In genomic region chr9:124388275-124389048, GRCh38 we compare ENCODE assay signal across 23 cellular contexts. TPM values are rescaled to one million over a fixed set of nuclear protein-coding genes. Genes with fewer than 3 reads are reported as not detected.
DNase-seq lines count a peak whose midpoint lies in the region; ATAC-seq, FAIRE-seq and TF ChIP-seq lines count a peak whose summit lies in the region.
"Had no signal": no experiment of that assay in that cellular context is flagged by ENCODE, and none has a peak within 500 bp of the region (broad histone marks: within the 10 kb centered on the region; RNA-seq: fewer than 3 reads in every experiment).

No MANE protein-coding gene starts in this region.

- TF ChIP-seq EP300 in A549 (IDR thresholded peaks at IDR 0.05), result no peak

- H3K4me3 Mint-ChIP-seq in glutamatergic neuron (ENCODE audit: unreplicated experiment), result no peak overlapping the region
- H3K4me3 Mint-ChIP-seq: activated CD8-positive, alpha-beta T cell treated with anti-CD3 and anti-CD28 coated beads for 36 hours; activated naive CD4-positive, alpha-beta T cell treated with anti-CD3 and anti-CD28 coated beads, Interleukin-2, amount 50 U/mL, for 24 hours; activated T-cell treated with anti-CD3 and anti-CD28 coated beads, Interleukin-2, amount 50 U/mL, for 24 hours; T-helper 1 cell treated with Interleukin-12 subunit alpha and Interleukin-12 subunit beta and Interleukin-4 antibody, amounts not matched to agents 30 μg/mL and 1 μg/mL, for 36 hours had no signal

- H3K9ac ChIP-seq in BLaER1 treated with 17β-estradiol and CSF1 and Interleukin-3, amounts not matched to agents 10 nM and 100 nM, result no peak overlapping the region

- H3K4me3 ChIP-seq in A549, result no peak overlapping the region
- H3K4me3 ChIP-seq in BLaER1 treated with 17β-estradiol and CSF1 and Interleukin-3, amounts not matched to agents 10 nM and 100 nM, result no peak overlapping the region
- H3K4me3 ChIP-seq: pancreas, skin epidermis, vagina had no signal

- no peak for TF ChIP-seq CTCF in A549 (IDR thresholded peaks at IDR 0.05)
- TF ChIP-seq CTCF in glutamatergic neuron (IDR thresholded peaks at IDR 0.05; ENCODE audit: partially characterized antibody, unreplicated experiment), result no peak

- peaks cover 36 to 69% (median 55%) of the 10 kb centered on the region in 11 experiments for H3K36me3 ChIP-seq in BLaER1 treated with 17β-estradiol and CSF1 and Interleukin-3, amounts not matched to agents 10 nM and 100 nM
- H3K36me3 ChIP-seq: pancreas, vagina had no signal

- CTCF ChIA-PET in A549 (lab: Yijun Ruan, JAX), result interaction anchor here (1.5 to 32.7 kb wide), 5 partner anchors 12 to 316 kb away, joined by 3 to 429 read pairs (median 17); partner anchors contain the start of gene PSMB7

- POLR2A ChIA-PET in A549 (lab: Yijun Ruan, JAX), result no interaction called here

- FAIRE-seq in A549 (lab: Jason Lieb, UNC), result no peak
- FAIRE-seq: frontal cortex, pancreas had no signal

- H4K20me1 ChIP-seq in BLaER1 treated with 17β-estradiol and CSF1 and Interleukin-3, amounts not matched to agents 10 nM and 100 nM, result peaks cover 79 to 100% (median 98%) of the 10 kb centered on the region in 11 experiments

- H3K4me1 Mint-ChIP-seq in glutamatergic neuron (ENCODE audit: low read depth, unreplicated experiment), result peaks cover 62% of the 10 kb centered on the region

- H3K27ac Mint-ChIP-seq in glutamatergic neuron (ENCODE audit: unreplicated experiment), result peak overlapping the region; percentile 1
- H3K27ac Mint-ChIP-seq: activated naive CD4-positive, alpha-beta T cell treated with anti-CD3 and anti-CD28 coated beads, Interleukin-2, amount 50 U/mL, for 24 hours; T-helper 1 cell treated with Interleukin-12 subunit alpha and Interleukin-12 subunit beta and Interleukin-4 antibody, amounts not matched to agents 30 μg/mL and 1 μg/mL, for 36 hours had no signal

- no peak for TF ChIP-seq POLR2A in A549 (IDR thresholded peaks at IDR 0.05; ENCODE audit: low read length)

- peak overlapping the region; percentile 42 for H3K4me2 ChIP-seq in A549
- peak overlapping the region in 6 of 11 experiments; percentile 4 to 23 (median 10); a peak in 6 of 22 replicates for H3K4me2 ChIP-seq in BLaER1 treated with 17β-estradiol and CSF1 and Interleukin-3, amounts not matched to agents 10 nM and 100 nM

- H3K9me3 Mint-ChIP-seq in glutamatergic neuron (ENCODE audit: unreplicated experiment), result no peaks in the 10 kb centered on the region
- H3K9me3 Mint-ChIP-seq: activated CD8-positive, alpha-beta T cell treated with anti-CD3 and anti-CD28 coated beads for 36 hours; activated naive CD4-positive, alpha-beta T cell treated with anti-CD3 and anti-CD28 coated beads, Interleukin-2, amount 50 U/mL, for 24 hours; activated T-cell treated with anti-CD3 and anti-CD28 coated beads, Interleukin-2, amount 50 U/mL, for 24 hours; brain; T-helper 1 cell treated with Interleukin-12 subunit alpha and Interleukin-12 subunit beta and Interleukin-4 antibody, amounts not matched to agents 30 μg/mL and 1 μg/mL, for 36 hours had no signal

- TF ChIP-seq RAD21 in A549 (conservative IDR thresholded peaks at IDR 0.05 in 1 of 2, IDR thresholded peaks at IDR 0.05 in 1 of 2), result no peak

- H3K9me3 ChIP-seq in A549, result no peaks in the 10 kb centered on the region
- no peaks in the 10 kb centered on the region for H3K9me3 ChIP-seq in BLaER1 treated with 17β-estradiol and CSF1 and Interleukin-3, amounts not matched to agents 10 nM and 100 nM (replicated peaks in 1 of 11)
- H3K9me3 ChIP-seq: pancreas, vagina had no signal

- WGBS in A549 (ENCODE audit: missing lambda C conversion rate), result 86% methylated on average over 12 of the region's 12 CpGs

- no peaks in the 10 kb centered on the region for H3K27me3 ChIP-seq in BLaER1 treated with 17β-estradiol and CSF1 and Interleukin-3, amounts not matched to agents 10 nM and 100 nM
- H3K27me3 ChIP-seq: pancreas, vagina had no signal

- H3K27me3 Mint-ChIP-seq in glutamatergic neuron (ENCODE audit: unreplicated experiment), result no peaks in the 10 kb centered on the region
- H3K27me3 Mint-ChIP-seq: activated CD8-positive, alpha-beta T cell treated with anti-CD3 and anti-CD28 coated beads for 36 hours; activated naive CD4-positive, alpha-beta T cell treated with anti-CD3 and anti-CD28 coated beads, Interleukin-2, amount 50 U/mL, for 24 hours; activated T-cell treated with anti-CD3 and anti-CD28 coated beads, Interleukin-2, amount 50 U/mL, for 24 hours had no signal

- no peak for DNase-seq in A549 (ENCODE audit: low read depth in 1 of 2, low spot score in 1 of 2)
- peak; percentile 72 for DNase-seq in SIG-M5 treated with dmso at 0.1 percent for 504 hours (lab: John Stamatoyannopoulos, UW; ENCODE audit: unreplicated experiment)
- no peak for DNase-seq in glutamatergic neuron
- DNase-seq in hepatic stellate cell (ENCODE audit: low spot score), result no peak
- DNase-seq: activated CD4-positive, CD25-positive, alpha-beta regulatory T cell; activated CD8-positive, alpha-beta T cell treated with anti-CD3 and anti-CD28 coated beads for 36 hours; activated T-cell treated with anti-CD3 and anti-CD28 coated beads, Interleukin-2, amount 50 U/mL, for 24 hours; Calu3; GDM1; NCI-H1436; NCI-H2227 treated with DMSO at 0.1 percent for 48 hours; NK-92 treated with Interleukin-12 subunit alpha and Interleukin-12 subunit beta, amount 100 ng/mL, for 24 hours; pancreas; stimulated activated CD4-positive, alpha-beta T cell treated with anti-CD3 and anti-CD28 coated beads, Interleukin-4, amount 100 ng/mL, for 1 hour had no signal

- peaks cover 2% of the 10 kb centered on the region for H3K36me3 Mint-ChIP-seq in glutamatergic neuron (ENCODE audit: unreplicated experiment)
- H3K36me3 Mint-ChIP-seq: activated naive CD4-positive, alpha-beta T cell treated with anti-CD3 and anti-CD28 coated beads, Interleukin-2, amount 50 U/mL, for 24 hours had no signal

- H3K4me1 ChIP-seq in A549, result peaks cover 80% of the 10 kb centered on the region
- H3K4me1 ChIP-seq in BLaER1 treated with 17β-estradiol and CSF1 and Interleukin-3, amounts not matched to agents 10 nM and 100 nM, result peaks cover 16 to 32% (median 22%) of the 10 kb centered on the region in 10 experiments

- H3K27ac ChIP-seq in A549, result peak overlapping the region; percentile 19 to 64; a peak in 4 of 6 replicates
- H3K27ac ChIP-seq in BLaER1 treated with 17β-estradiol and CSF1 and Interleukin-3, amounts not matched to agents 10 nM and 100 nM, result no peak overlapping the region
- H3K27ac ChIP-seq: pancreas, skin epidermis, vagina had no signal

- ATAC-seq in A549, result no peak
- no peak for ATAC-seq in HG03342 (IDR thresholded peaks at IDR 0.05; ENCODE audit: unreplicated experiment)
- ATAC-seq in GM19035 (IDR thresholded peaks at IDR 0.05; ENCODE audit: unreplicated experiment), result no peak
- ATAC-seq: activated CD8-positive, alpha-beta T cell treated with anti-CD3 and anti-CD28 coated beads for 36 hours had no signal

TF ChIP-seq in A549, 52 proteins besides CTCF, POLR2A, EP300 and RAD21:
- no peak for TF ChIP-seq EHF (CRISPR knock-in tag; IDR thresholded peaks at IDR 0.05)
- no peak for TF ChIP-seq ZC3H11A (IDR thresholded peaks at IDR 0.05)
- TF ChIP-seq E2F6 (IDR thresholded peaks at IDR 0.05; ENCODE audit: borderline replicate concordance, low read depth), result no peak
- no peak for TF ChIP-seq RFX5 (IDR thresholded peaks at IDR 0.05)
- no peak for TF ChIP-seq CHD2 (IDR thresholded peaks at IDR 0.05; ENCODE audit: low read length, partially characterized antibody)
- TF ChIP-seq CEBPB (IDR thresholded peaks at IDR 0.05), result no peak
- TF ChIP-seq HOXB13 (CRISPR knock-in tag; IDR thresholded peaks at IDR 0.05; ENCODE audit: low read depth), result no peak
- TF ChIP-seq FOSL2 (IDR thresholded peaks at IDR 0.05), result no peak
- TF ChIP-seq FOSL2 (CRISPR knock-in tag; IDR thresholded peaks at IDR 0.05), result no peak
- no peak for TF ChIP-seq MAZ (IDR thresholded peaks at IDR 0.05; ENCODE audit: borderline replicate concordance, low read depth, low read length)
- TF ChIP-seq MAX (IDR thresholded peaks at IDR 0.05), result no peak
- no peak for TF ChIP-seq ESRRA (IDR thresholded peaks at IDR 0.05; ENCODE audit: borderline replicate concordance, low read length)
- TF ChIP-seq HOXB5 (CRISPR knock-in tag; IDR thresholded peaks at IDR 0.05), result no peak
TF ChIP-seq in A549: peak in this region for 0.

RNA-seq across cellular contexts. Expression of gene PSMB7, which starts 26.8 kb away (rescaled TPM):
- polyA plus RNA-seq in A549 (2011; rRNA removed) (418 and 429 TPM in 2 replicates), A549 (2017; fragmentation: RNase III; extraction: RNeasy Plus Mini Kit Qiagen cat#74134 plus additional on column Dnase treatment) (312 to 345 TPM (median 332 TPM) in 3 replicates)
- polyA plus RNA-seq in A549 (2012; cell fraction: cytosol; rRNA removed), result 371 and 377 TPM in 2 replicates
- 156 and 229 TPM in 2 replicates for polyA plus RNA-seq in A549 (2012; cell fraction: nucleus; rRNA removed)
- 209 and 238 TPM in 2 replicates for polyA minus RNA-seq in A549 (2011; rRNA and poly(A)+ RNA removed)
- 185 TPM for total RNA-seq in glutamatergic neuron (ENCODE audit: unreplicated experiment)

Comparison
In these comparisons a context has a peak if more than half of its experiments do, and no peak if none do; other contexts are left out.
1. H3K27ac ChIP-seq: peak in A549 (2 of 2); none in BLaER1 treated with 17β-estradiol and CSF1 and Interleukin-3, amounts not matched to agents 10 nM and 100 nM (0 of 11).